30 cellular contexts compared by ENCODE assay signal in genomic region chr11:69975822-69976221, GRCh38.
"Had no signal": no experiment of that assay in that cellular context is flagged by ENCODE, and none has a peak within 500 bp of the region (broad histone marks: within the 10 kb centered on the region; RNA-seq: fewer than 3 reads in every experiment).

No MANE protein-coding gene starts in this region.

- H3K9me3 ChIP-seq: ascending aorta, breast epithelium, colonic mucosa, esophagus squamous epithelium, gastroesophageal sphincter had no signal

- H3K4me1 Mint-ChIP-seq: activated CD8-positive, alpha-beta memory T cell treated with anti-CD3 and anti-CD28 coated beads, Interleukin-2, amount 10 ng/mL, durations not matched to agents 7 days and 5 days; activated naive CD8-positive, alpha-beta T cell treated with anti-CD3 and anti-CD28 coated beads, Interleukin-2, amount 10 ng/mL, durations not matched to agents 7 days and 5 days had no signal

- H3K36me3 ChIP-seq: ascending aorta, breast epithelium, cardiac muscle cell, colonic mucosa, esophagus squamous epithelium, gastroesophageal sphincter had no signal

- H3K27me3 ChIP-seq: ascending aorta, breast epithelium, cardiac muscle cell, colonic mucosa had no signal

- H3K4me3 ChIP-seq: ascending aorta, breast epithelium, cardiac muscle cell, colonic mucosa, esophagus squamous epithelium, gastroesophageal sphincter had no signal

- H3K4me3 Mint-ChIP-seq: activated CD4-positive, alpha-beta memory T cell treated with anti-CD3 and anti-CD28 coated beads for 36 hours; activated CD4-positive, alpha-beta T cell treated with anti-CD3 and anti-CD28 coated beads for 36 hours; activated CD4-positive, alpha-beta T cell treated with anti-CD3 and anti-CD28 coated beads, Interleukin-2, amount 10 ng/mL, durations not matched to agents 24 days and 14 days; activated CD8-positive, alpha-beta memory T cell treated with anti-CD3 and anti-CD28 coated beads, Interleukin-2, amount 10 ng/mL, durations not matched to agents 7 days and 5 days; activated CD8-positive, alpha-beta T cell treated with anti-CD3 and anti-CD28 coated beads, Interleukin-2, amount 10 ng/mL, durations not matched to agents 7 days and 5 days; activated naive CD4-positive, alpha-beta T cell treated with anti-CD3 and anti-CD28 coated beads, Interleukin-2, amount 10 ng/mL, durations not matched to agents 7 days and 5 days; activated naive CD8-positive, alpha-beta T cell treated with anti-CD3 and anti-CD28 coated beads, Interleukin-2, amount 10 ng/mL, durations not matched to agents 7 days and 5 days; activated T-cell treated with anti-CD3 and anti-CD28 coated beads, Interleukin-2, amount 50 U/mL, for 24 hours; activated T-cell treated with anti-CD3 and anti-CD28 coated beads, Interleukin-2, amount 50 U/mL, for 72 hours; brain had no signal

- FAIRE-seq: endometrium, endothelial cell of umbilical vein had no signal

- ATAC-seq: activated CD4-positive, alpha-beta T cell treated with anti-CD3 and anti-CD28 coated beads for 36 hours; activated CD8-positive, alpha-beta memory T cell treated with anti-CD3 and anti-CD28 coated beads, Interleukin-2, amount 10 ng/mL, durations not matched to agents 7 days and 5 days; activated CD8-positive, alpha-beta T cell treated with anti-CD3 and anti-CD28 coated beads, Interleukin-2, amount 10 ng/mL, durations not matched to agents 7 days and 5 days; activated naive CD4-positive, alpha-beta T cell treated with anti-CD3 and anti-CD28 coated beads, Interleukin-2, amount 50 U/mL, for 72 hours; activated T-cell treated with anti-CD3 and anti-CD28 coated beads, Interleukin-2, amount 50 U/mL, for 72 hours; gastroesophageal sphincter had no signal

- H3K36me3 Mint-ChIP-seq: activated CD4-positive, alpha-beta memory T cell treated with anti-CD3 and anti-CD28 coated beads for 36 hours; activated CD8-positive, alpha-beta memory T cell treated with anti-CD3 and anti-CD28 coated beads, Interleukin-2, amount 10 ng/mL, durations not matched to agents 7 days and 5 days; activated naive CD4-positive, alpha-beta T cell treated with anti-CD3 and anti-CD28 coated beads, Interleukin-2, amount 10 ng/mL, durations not matched to agents 7 days and 5 days; activated naive CD8-positive, alpha-beta T cell treated with anti-CD3 and anti-CD28 coated beads, Interleukin-2, amount 10 ng/mL, durations not matched to agents 7 days and 5 days; brain had no signal

- DNase-seq: activated CD4-positive, alpha-beta memory T cell treated with anti-CD3 and anti-CD28 coated beads for 36 hours; activated CD4-positive, alpha-beta T cell treated with anti-CD3 and anti-CD28 coated beads for 36 hours; activated CD4-positive, alpha-beta T cell treated with anti-CD3 and anti-CD28 coated beads, Interleukin-2, amount 10 ng/mL, durations not matched to agents 24 days and 14 days; activated CD4-positive, CD25-positive, alpha-beta regulatory T cell; activated CD4-positive, CD25-positive, alpha-beta regulatory T cell treated with anti-CD3 and anti-CD28 coated beads, Interleukin-2, amount 50 U/mL, for 72 hours; activated CD8-positive, alpha-beta memory T cell treated with anti-CD3 and anti-CD28 coated beads, Interleukin-2, amount 10 ng/mL, durations not matched to agents 7 days and 5 days; activated CD8-positive, alpha-beta memory T cell treated with anti-CD3 and anti-CD28 coated beads, Interleukin-2, amount 50 U/mL, for 4 hours; activated CD8-positive, alpha-beta T cell treated with anti-CD3 and anti-CD28 coated beads, Interleukin-2, amount 10 ng/mL, durations not matched to agents 7 days and 5 days; activated gamma-delta T cell; activated naive CD4-positive, alpha-beta T cell; activated naive CD4-positive, alpha-beta T cell treated with anti-CD3 and anti-CD28 coated beads, Interleukin-2, amount 10 ng/mL, durations not matched to agents 7 days and 5 days; activated naive CD8-positive, alpha-beta T cell treated with anti-CD3 and anti-CD28 coated beads, Interleukin-2, amount 10 ng/mL, durations not matched to agents 7 days and 5 days; activated T-cell treated with anti-CD3 and anti-CD28 coated beads, Interleukin-2, amount 50 U/mL, for 24 hours; activated T-cell treated with anti-CD3 and anti-CD28 coated beads, Interleukin-2, amount 50 U/mL, for 72 hours; central memory CD4-positive, alpha-beta T cell; cerebellar nuclear complex; colonic mucosa; effector CD8-positive, alpha-beta T cell; esophagus squamous epithelium; foreskin melanocyte; T-helper 2 cell had no signal

- H3K9me3 Mint-ChIP-seq: activated CD4-positive, alpha-beta memory T cell treated with anti-CD3 and anti-CD28 coated beads for 36 hours; activated CD4-positive, alpha-beta T cell treated with anti-CD3 and anti-CD28 coated beads, Interleukin-2, amount 10 ng/mL, durations not matched to agents 24 days and 14 days; activated naive CD4-positive, alpha-beta T cell treated with anti-CD3 and anti-CD28 coated beads, Interleukin-2, amount 10 ng/mL, durations not matched to agents 7 days and 5 days; activated naive CD4-positive, alpha-beta T cell treated with anti-CD3 and anti-CD28 coated beads, Interleukin-2, amount 50 U/mL, for 72 hours; activated naive CD8-positive, alpha-beta T cell treated with anti-CD3 and anti-CD28 coated beads, Interleukin-2, amount 10 ng/mL, durations not matched to agents 7 days and 5 days; activated T-cell treated with anti-CD3 and anti-CD28 coated beads, Interleukin-2, amount 50 U/mL, for 24 hours; activated T-cell treated with anti-CD3 and anti-CD28 coated beads, Interleukin-2, amount 50 U/mL, for 72 hours had no signal

- H3K4me1 ChIP-seq: breast epithelium, colonic mucosa, esophagus squamous epithelium, gastroesophageal sphincter had no signal

- H3K27ac Mint-ChIP-seq: activated CD4-positive, alpha-beta memory T cell treated with anti-CD3 and anti-CD28 coated beads for 36 hours; activated CD4-positive, alpha-beta T cell treated with anti-CD3 and anti-CD28 coated beads for 36 hours; activated CD4-positive, alpha-beta T cell treated with anti-CD3 and anti-CD28 coated beads, Interleukin-2, amount 10 ng/mL, durations not matched to agents 24 days and 14 days; activated CD8-positive, alpha-beta memory T cell treated with anti-CD3 and anti-CD28 coated beads, Interleukin-2, amount 10 ng/mL, durations not matched to agents 7 days and 5 days; activated CD8-positive, alpha-beta T cell treated with anti-CD3 and anti-CD28 coated beads, Interleukin-2, amount 10 ng/mL, durations not matched to agents 7 days and 5 days; activated naive CD4-positive, alpha-beta T cell treated with anti-CD3 and anti-CD28 coated beads, Interleukin-2, amount 10 ng/mL, durations not matched to agents 7 days and 5 days; activated naive CD4-positive, alpha-beta T cell treated with anti-CD3 and anti-CD28 coated beads, Interleukin-2, amount 50 U/mL, for 72 hours; activated naive CD8-positive, alpha-beta T cell treated with anti-CD3 and anti-CD28 coated beads, Interleukin-2, amount 10 ng/mL, durations not matched to agents 7 days and 5 days; activated T-cell treated with anti-CD3 and anti-CD28 coated beads, Interleukin-2, amount 50 U/mL, for 24 hours; activated T-cell treated with anti-CD3 and anti-CD28 coated beads, Interleukin-2, amount 50 U/mL, for 72 hours; brain had no signal

- H3K27ac ChIP-seq: breast epithelium, cardiac muscle cell, colonic mucosa, epithelial cell of prostate, esophagus squamous epithelium, gastroesophageal sphincter had no signal
